In genomic region chr14:68523326-68523610, GRCh38 we compare ENCODE assay signal across 14 cellular contexts.
DNase-seq lines count a peak whose midpoint lies in the region; ATAC-seq and TF ChIP-seq lines count a peak whose summit lies in the region.
"Had no signal": no experiment of that assay in that cellular context is flagged by ENCODE, and none has a peak within 500 bp of the region (broad histone marks: within the 10 kb centered on the region; RNA-seq: fewer than 3 reads in every experiment).

No MANE protein-coding gene starts in this region.

- no peak overlapping the region for H2BK15ac ChIP-seq in neuronal stem cell (ENCODE audit: low read length)

- no peak overlapping the region for H2BK120ac ChIP-seq in neuronal stem cell (ENCODE audit: low read depth, low read length)

- H3K4me1 ChIP-seq in SJCRH30 (peaks cover 72% of the 10 kb centered on the region), esophagus squamous epithelium (peaks cover 52 to 89% (median 66%) of the 10 kb centered on the region in 3 donors), neuronal stem cell (ENCODE audit: control insufficient read depth in 2 of 2, insufficient read depth in 1 of 2, low read depth in 1 of 2, low read length in 2 of 2) (peaks cover 25 to 37% of the 10 kb centered on the region in 2 donors), thoracic aorta (ENCODE audit: control insufficient read depth in 1 of 2, low read depth in 2 of 2) (peaks cover 41 to 82% of the 10 kb centered on the region in 2 donors), A673 (ENCODE audit: insufficient read depth, low read length, poor library complexity, severe bottlenecking) (peaks cover 19% of the 10 kb centered on the region)

- TF ChIP-seq POLR2A in esophagus squamous epithelium (IDR thresholded peaks at IDR 0.05) = no peak

- no peak overlapping the region for H4K91ac ChIP-seq in neuronal stem cell (ENCODE audit: low read depth, low read length, poor library complexity)

- CTCF ChIA-PET in A673 (lab: Charles Lee) = no interaction called here

- peak overlapping the region; percentile 5 for H2BK5ac ChIP-seq in neuronal stem cell (ENCODE audit: low read length)

- no peak overlapping the region for H3K9ac ChIP-seq in neuronal stem cell (ENCODE audit: low read depth, low read length, poor library complexity)

- POLR2A ChIA-PET in A673 (lab: Charles Lee; ENCODE audit: low non-redundant PET) = interaction anchor here (0.5 kb wide), 1 partner anchor 41 kb away, joined by 3 read pairs; no protein-coding TSS in a partner anchor

- H3K79me1 ChIP-seq in neuronal stem cell (ENCODE audit: low read depth, low read length) = no peaks in the 10 kb centered on the region

- DNase-seq in SJCRH30 (no peak), esophagus squamous epithelium (lab: John Stamatoyannopoulos, UW) (no peak), neuronal stem cell (ENCODE audit: low spot score) (no peak), thoracic aorta (ENCODE audit: low spot score) (no peak), A673 (ENCODE audit: low spot score) (no peak), DMS153 treated with DMSO at 0.1 percent for 48 hours (lab: John Stamatoyannopoulos, UW; ENCODE audit: unreplicated experiment) (no peak), NOMO-1 treated with dmso at 0.1 percent for 144 hours (lab: John Stamatoyannopoulos, UW; ENCODE audit: unreplicated experiment) (no peak)
- DNase-seq: activated CD8-positive, alpha-beta T cell treated with anti-CD3 and anti-CD28 coated beads, Interleukin-2, amount 10 ng/mL, durations not matched to agents 7 days and 5 days; activated gamma-delta T cell; CD4-positive, alpha-beta memory T cell; cerebellar nuclear complex; NCI-H1092 had no signal

- H3K27ac ChIP-seq in SJCRH30 (peak overlapping the region; percentile 92), esophagus squamous epithelium (peak overlapping the region; percentile 80 to 90 (median 88)), neuronal stem cell (replicated peaks; ENCODE audit: low read length) (peak overlapping the region; percentile 94), thoracic aorta (peak overlapping the region; percentile 61 to 66), A673 (ENCODE audit: low read depth, low read length, poor library complexity, severe bottlenecking) (no peak overlapping the region)

- WGBS in esophagus squamous epithelium, 2 donors = 66 to 73% methylated on average over 4 of the region's 4 CpGs
- WGBS in neuronal stem cell (ENCODE audit: extremely low coverage in 2 of 2, insufficient read length in 2 of 2, insufficient replicate concordance in 1 of 2), 2 donors = no CpG with 5 or more reads among the region's 4 CpGs

- H3K23ac ChIP-seq in neuronal stem cell (ENCODE audit: low read depth, low read length, poor library complexity) = no peak overlapping the region

- H3K18ac ChIP-seq in neuronal stem cell (ENCODE audit: low read length) = peak overlapping the region; percentile 36

- no peak overlapping the region for H3K14ac ChIP-seq in neuronal stem cell (ENCODE audit: low read length)

- H3K4me3 ChIP-seq in SJCRH30 = no peak overlapping the region
- H3K4me3 ChIP-seq in esophagus squamous epithelium = no peak overlapping the region
- H3K4me3 ChIP-seq in neuronal stem cell (ENCODE audit: low read length in 2 of 2) = no peak overlapping the region
- H3K4me3 ChIP-seq in thoracic aorta = no peak overlapping the region
- no peak overlapping the region for H3K4me3 ChIP-seq in A673 (ENCODE audit: low read depth, low read length, poor library complexity, severe bottlenecking)

- no peak for ATAC-seq in thoracic aorta (ENCODE audit: insufficient number of reproducible peaks, low FRiP score, low read depth)
- no peak for ATAC-seq in HG02981 (IDR thresholded peaks at IDR 0.05; ENCODE audit: unreplicated experiment)
- ATAC-seq: activated CD8-positive, alpha-beta T cell treated with anti-CD3 and anti-CD28 coated beads, Interleukin-2, amount 10 ng/mL, durations not matched to agents 7 days and 5 days; natural killer cell treated with Interleukin-12 subunit alpha and Interleukin-12 subunit beta and Interleukin-15 and Interleukin-18, amount 100 ng/mL, for 72 hours had no signal

- H2AFZ ChIP-seq in neuronal stem cell (ENCODE audit: low read length) = no peak overlapping the region

- no TSS peak for BruUV-seq in A673 (replicated peaks; lab: Mats Ljungman, UMichigan)

- no peak overlapping the region for H2AK5ac ChIP-seq in neuronal stem cell (ENCODE audit: low read depth, low read length)

- peak overlapping the region; percentile 32 for H2BK12ac ChIP-seq in neuronal stem cell (ENCODE audit: low read length)

- H3K4me2 ChIP-seq in neuronal stem cell (ENCODE audit: insufficient read depth, low read length, poor library complexity, severe bottlenecking) = no peak overlapping the region

- TF ChIP-seq CTCF in esophagus squamous epithelium (IDR thresholded peaks at IDR 0.05) (no peak), thoracic aorta (IDR thresholded peaks at IDR 0.05) (no peak), A673 (conservative IDR thresholded peaks at IDR 0.05; ENCODE audit: low read depth, low read length) (no peak)

- intact Hi-C loops in esophagus squamous epithelium (cut with DNase I) = no loop called here
- intact Hi-C loops in A673 (cut with micrococcal nuclease; ENCODE audit: unreplicated experiment) = no loop called here

- no peak overlapping the region for H4K8ac ChIP-seq in neuronal stem cell (ENCODE audit: low read depth, low read length)

- H3K36me3 ChIP-seq in SJCRH30 = no peaks in the 10 kb centered on the region
- H3K36me3 ChIP-seq in esophagus squamous epithelium = no peaks in the 10 kb centered on the region
- H3K36me3 ChIP-seq in neuronal stem cell (replicated peaks in 1 of 2; ENCODE audit: control insufficient read depth in 2 of 2, insufficient read depth in 2 of 2, low read length in 2 of 2) = peaks cover 0 to 2% of the 10 kb centered on the region in 2 donors
- no peaks in the 10 kb centered on the region for H3K36me3 ChIP-seq in thoracic aorta
- H3K36me3 ChIP-seq in A673 (ENCODE audit: insufficient read depth, low read length, poor library complexity, severe bottlenecking) = no peaks in the 10 kb centered on the region

- no peaks in the 10 kb centered on the region for H3K9me3 ChIP-seq in SJCRH30 (replicated peaks)
- no peaks in the 10 kb centered on the region for H3K9me3 ChIP-seq in esophagus squamous epithelium
- peaks cover 0 to 7% of the 10 kb centered on the region in 2 donors for H3K9me3 ChIP-seq in neuronal stem cell (replicated peaks in 1 of 2; ENCODE audit: control insufficient read depth in 2 of 2, insufficient read depth in 1 of 2, low read depth in 1 of 2, low read length in 2 of 2)
- H3K9me3 ChIP-seq in thoracic aorta = no peaks in the 10 kb centered on the region
- H3K9me3 ChIP-seq in A673 (ENCODE audit: low read depth, low read length, poor library complexity, severe bottlenecking) = no peaks in the 10 kb centered on the region

- no peak overlapping the region for H3K4ac ChIP-seq in neuronal stem cell (ENCODE audit: low read length)

- H3K27me3 ChIP-seq in SJCRH30 (no peaks in the 10 kb centered on the region), esophagus squamous epithelium (no peaks in the 10 kb centered on the region), neuronal stem cell (ENCODE audit: control insufficient read depth in 3 of 3, insufficient read depth in 3 of 3, low read depth in 1 of 3, low read length in 3 of 3) (no peaks in the 10 kb centered on the region), thoracic aorta (replicated peaks; ENCODE audit: insufficient read depth) (no peaks in the 10 kb centered on the region), A673 (replicated peaks; ENCODE audit: insufficient read depth, low read depth, low read length, poor library complexity) (no peaks in the 10 kb centered on the region)
